In genomic region chr4:53365486-53366300, GRCh38 we compare ENCODE assay signal across 1 cellular context.
A peak's percentile ranks its signal among the peaks of the same experiment; 100 is the strongest.
TF ChIP-seq lines count a peak whose summit lies in the region.

Gene SCFD2 (minus strand): TSS chr4:53366061.

TF ChIP-seq in HepG2, 621 proteins besides CTCF, POLR2A, EP300 and RAD21 (continued from another document and continues in another):
- TF ChIP-seq ZNF687 (CRISPR knock-in tag; IDR thresholded peaks at IDR 0.05) = peak; percentile 88
- no peak for TF ChIP-seq ADNP (CRISPR knock-in tag; IDR thresholded peaks at IDR 0.05)
- TF ChIP-seq SRY (CRISPR knock-in tag; IDR thresholded peaks at IDR 0.05) = no peak
- TF ChIP-seq ZNF605 (CRISPR knock-in tag; IDR thresholded peaks at IDR 0.05) = peak; percentile 95
- TF ChIP-seq MAFG (CRISPR knock-in tag; IDR thresholded peaks at IDR 0.05) = no peak
- TF ChIP-seq AFF4 (CRISPR knock-in tag; IDR thresholded peaks at IDR 0.05) = peak; percentile 36; the same call in 1 of the 2 replicates
- 0 out of 2 replicates have a peak, but pooled peaks have one; percentile 50 for TF ChIP-seq ZNF264 (CRISPR knock-in tag; IDR thresholded peaks at IDR 0.05)
- TF ChIP-seq ZBTB39 (CRISPR knock-in tag; IDR thresholded peaks at IDR 0.05) = no peak
- TF ChIP-seq EED (CRISPR knock-in tag; IDR thresholded peaks at IDR 0.05) = no peak
- peak; percentile 98 for TF ChIP-seq POGZ (CRISPR knock-in tag; IDR thresholded peaks at IDR 0.05)
- TF ChIP-seq FOSL2 (CRISPR knock-in tag; IDR thresholded peaks at IDR 0.05) = peak; percentile 49; the same call in 1 of the 2 replicates
- no peak for TF ChIP-seq ZNF567 (CRISPR knock-in tag; IDR thresholded peaks at IDR 0.05; ENCODE audit: borderline replicate concordance)
- TF ChIP-seq MYC (CRISPR knock-in tag; IDR thresholded peaks at IDR 0.05; ENCODE audit: borderline replicate concordance) = peak; percentile 98
- TF ChIP-seq ZNF674 (CRISPR knock-in tag; IDR thresholded peaks at IDR 0.05; ENCODE audit: low read depth) = no peak
- peak; percentile 43; the same call in 1 of the 2 replicates for TF ChIP-seq GATAD2A (CRISPR knock-in tag; IDR thresholded peaks at IDR 0.05)
- peak; percentile 55; the same call in 1 of the 2 replicates for TF ChIP-seq ZNF572 (CRISPR knock-in tag; IDR thresholded peaks at IDR 0.05)
- peak; percentile 47; the same call in 1 of the 2 replicates for TF ChIP-seq PAXIP1 (CRISPR knock-in tag; conservative IDR thresholded peaks at IDR 0.05)
- peak; percentile 100 for TF ChIP-seq HDAC1 (CRISPR knock-in tag; IDR thresholded peaks at IDR 0.05)
- peak; percentile 87 for TF ChIP-seq GABPB1 (CRISPR knock-in tag; IDR thresholded peaks at IDR 0.05)
- TF ChIP-seq SOX13 (IDR thresholded peaks at IDR 0.05) = no peak
- TF ChIP-seq SOX13 (CRISPR knock-in tag; conservative IDR thresholded peaks at IDR 0.05 in 1 of 2, IDR thresholded peaks at IDR 0.05 in 1 of 2) = peak in 1 of 2 experiments; percentile 18; a peak in 1 of 4 replicates
- TF ChIP-seq ZNF646 (CRISPR knock-in tag; IDR thresholded peaks at IDR 0.05) = no peak
- TF ChIP-seq BRD4 (CRISPR knock-in tag; IDR thresholded peaks at IDR 0.05) = 0 out of 2 replicates have a peak, but pooled peaks have one; percentile 18
- no peak for TF ChIP-seq FIP1L1 (IDR thresholded peaks at IDR 0.05; ENCODE audit: borderline replicate concordance, insufficient read depth, low read depth, low read length)
- 0 out of 2 replicates have a peak, but pooled peaks have one; percentile 34 for TF ChIP-seq ZNF12 (CRISPR knock-in tag; IDR thresholded peaks at IDR 0.05)
- TF ChIP-seq NR0B2 (CRISPR knock-in tag; IDR thresholded peaks at IDR 0.05) = peak; percentile 98; the same call in 1 of the 2 replicates
- peak; percentile 92 for TF ChIP-seq NFYC (CRISPR knock-in tag; IDR thresholded peaks at IDR 0.05)
- no peak for TF ChIP-seq ZNF431 (CRISPR knock-in tag; IDR thresholded peaks at IDR 0.05; ENCODE audit: borderline replicate concordance, low read depth)
- peak; percentile 62; the same call in 1 of the 2 replicates for TF ChIP-seq ZNF501 (CRISPR knock-in tag; IDR thresholded peaks at IDR 0.05)
- 0 out of 2 replicates have a peak, but pooled peaks have one; percentile 20 for TF ChIP-seq PATZ1 (CRISPR knock-in tag; IDR thresholded peaks at IDR 0.05)
- peak; percentile 86; the same call in 1 of the 2 replicates for TF ChIP-seq CREB3 (CRISPR knock-in tag; IDR thresholded peaks at IDR 0.05)
- peak; percentile 33 for TF ChIP-seq AGO1 (IDR thresholded peaks at IDR 0.05; ENCODE audit: low read depth, low read length, poor library complexity, severe bottlenecking)
